14 cellular contexts compared by ENCODE assay signal in the genomic region with DNA sequence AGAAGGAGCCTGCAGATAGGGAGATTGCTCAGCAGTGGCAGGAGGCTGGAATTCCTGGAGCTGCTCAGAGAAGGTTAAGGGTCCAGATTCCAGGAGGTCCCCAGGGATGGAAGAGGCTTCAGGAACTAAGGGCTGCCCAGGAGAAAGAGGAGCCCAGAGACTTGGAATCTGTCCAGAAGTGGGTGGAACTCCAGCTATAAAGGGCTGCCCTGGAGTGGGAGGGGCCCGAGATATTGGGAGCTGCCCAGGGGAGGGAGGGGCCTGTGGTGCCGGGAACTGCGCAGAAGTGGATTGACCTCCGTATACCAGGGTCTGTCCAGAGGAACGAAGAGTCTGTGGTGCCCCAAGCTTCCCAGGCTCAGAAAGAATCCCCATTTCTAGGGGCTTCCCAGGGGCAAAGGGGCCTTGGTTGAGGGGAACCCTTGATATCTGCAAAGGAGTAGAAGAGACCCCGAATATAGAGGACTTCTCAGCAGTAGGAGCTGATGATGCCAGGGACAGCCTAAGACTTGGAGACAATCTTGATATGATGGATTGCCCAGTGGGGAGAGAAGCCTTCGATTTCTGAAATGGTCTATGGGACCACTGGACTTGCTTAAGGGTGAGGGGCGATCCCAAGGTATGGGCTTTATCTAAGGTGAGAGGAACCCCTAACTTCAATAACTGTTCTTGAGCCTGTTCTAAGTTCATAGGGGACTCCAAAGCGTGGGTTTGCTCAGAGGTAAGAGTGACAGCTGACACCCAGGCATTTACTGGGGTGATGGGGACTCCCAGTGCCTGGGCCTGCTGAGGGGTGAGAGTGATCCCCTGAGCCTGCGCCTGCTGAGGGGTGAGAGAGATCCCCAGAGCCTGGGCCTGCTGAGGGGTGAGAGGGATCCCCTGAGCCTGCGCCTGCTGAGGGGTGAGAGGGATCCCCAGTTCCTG. TPM values are rescaled to one million over a fixed set of nuclear protein-coding genes. Genes with fewer than 3 reads are reported as not detected.
DNase-seq lines count a peak whose midpoint lies in the region; ATAC-seq and TF ChIP-seq lines count a peak whose summit lies in the region.
"Had no signal": no experiment of that assay in that cellular context is flagged by ENCODE, and none has a peak within 500 bp of the region (broad histone marks: within the 10 kb centered on the region; RNA-seq: fewer than 3 reads in every experiment).

No MANE protein-coding gene starts in this region.

- H3K4me3 ChIP-seq in HCT116 (replicated peaks in 1 of 2; ENCODE audit: low read depth in 1 of 2, low read length in 2 of 2) (no peak overlapping the region), fibroblast of pulmonary artery (replicated peaks; ENCODE audit: low read depth, low read length) (no peak overlapping the region), neural progenitor cell (no peak overlapping the region)
- H3K4me3 ChIP-seq: sigmoid colon had no signal

- no peak overlapping the region for H3K4me2 ChIP-seq in HCT116 (ENCODE audit: low read length)
- no peak overlapping the region for H3K4me2 ChIP-seq in neural progenitor cell

- H2AFZ ChIP-seq in HCT116 (ENCODE audit: low read depth, low read length, poor library complexity, severe bottlenecking) (no peak overlapping the region), neural progenitor cell (replicated peaks) (no peak overlapping the region)

- DNase-seq in HCT116 (ENCODE audit: low read depth, low spot score): no peak
- DNase-seq in NCI-H69 (lab: John Stamatoyannopoulos, UW): peak; percentile 80
- peak; percentile 15 for DNase-seq in fibroblast of pulmonary artery (ENCODE audit: low read depth)
- DNase-seq in neural progenitor cell (ENCODE audit: low spot score): no peak
- no peak for DNase-seq in stimulated activated naive CD8-positive, alpha-beta T cell treated with anti-CD3 and anti-CD28 coated beads, Interleukin-15, amount 100 ng/mL, for 72 hours
- DNase-seq: activated CD4-positive, alpha-beta memory T cell treated with anti-CD3 and anti-CD28 coated beads, Interleukin-2, amount 10 ng/mL, durations not matched to agents 7 days and 5 days; CD4-positive, CD25-positive, alpha-beta regulatory T cell; naive thymus-derived CD4-positive, alpha-beta T cell; sigmoid colon had no signal

- CTCF ChIA-PET in HCT116 (lab: Charles Lee): no interaction called here

- intact Hi-C loops in HCT116 (cut with micrococcal nuclease): no loop called here

- no peak overlapping the region for H3K9ac ChIP-seq in HCT116 (ENCODE audit: low read length)
- H3K9ac ChIP-seq in neural progenitor cell: no peak overlapping the region

- no peak for TF ChIP-seq RAD21 in HCT116 (IDR thresholded peaks at IDR 0.05; ENCODE audit: low read depth)

- H3K9me2 ChIP-seq in HCT116 (ENCODE audit: insufficient read depth): no peaks in the 10 kb centered on the region

- no peaks in the 10 kb centered on the region for H3K36me3 Mint-ChIP-seq in neural progenitor cell
- H3K36me3 Mint-ChIP-seq: CD4-positive, CD25-positive, alpha-beta regulatory T cell; naive thymus-derived CD4-positive, alpha-beta T cell had no signal

- H3K36me3 ChIP-seq in HCT116 (ENCODE audit: control insufficient read depth in 1 of 2, insufficient read depth in 2 of 2, low read length in 2 of 2): no peaks in the 10 kb centered on the region
- H3K36me3 ChIP-seq in neural progenitor cell: no peaks in the 10 kb centered on the region
- H3K36me3 ChIP-seq: sigmoid colon had no signal

- no peaks in the 10 kb centered on the region for H3K4me1 Mint-ChIP-seq in neural progenitor cell
- no peaks in the 10 kb centered on the region for H3K4me1 Mint-ChIP-seq in stimulated activated naive CD8-positive, alpha-beta T cell treated with anti-CD3 and anti-CD28 coated beads, Interleukin-15, amount 100 ng/mL, for 72 hours
- H3K4me1 Mint-ChIP-seq: activated CD4-positive, alpha-beta memory T cell treated with anti-CD3 and anti-CD28 coated beads, Interleukin-2, amount 10 ng/mL, durations not matched to agents 7 days and 5 days; naive thymus-derived CD4-positive, alpha-beta T cell had no signal

- H3K4me3 Mint-ChIP-seq in neural progenitor cell: no peak overlapping the region
- H3K4me3 Mint-ChIP-seq in stimulated activated naive CD8-positive, alpha-beta T cell treated with anti-CD3 and anti-CD28 coated beads, Interleukin-15, amount 100 ng/mL, for 72 hours: no peak overlapping the region
- H3K4me3 Mint-ChIP-seq: activated CD4-positive, alpha-beta memory T cell treated with anti-CD3 and anti-CD28 coated beads, Interleukin-2, amount 10 ng/mL, durations not matched to agents 7 days and 5 days; CD4-positive, CD25-positive, alpha-beta regulatory T cell; naive thymus-derived CD4-positive, alpha-beta T cell had no signal

- H3K27ac Mint-ChIP-seq in neural progenitor cell: peak overlapping the region; percentile 61
- H3K27ac Mint-ChIP-seq in stimulated activated naive CD8-positive, alpha-beta T cell treated with anti-CD3 and anti-CD28 coated beads, Interleukin-15, amount 100 ng/mL, for 72 hours: peak overlapping the region in 1 of 2 donors; percentile 59
- H3K27ac Mint-ChIP-seq: activated CD4-positive, alpha-beta memory T cell treated with anti-CD3 and anti-CD28 coated beads, Interleukin-2, amount 10 ng/mL, durations not matched to agents 7 days and 5 days had no signal

- H3K27me3 Mint-ChIP-seq in neural progenitor cell (ENCODE audit: insufficient read depth, low read depth): no peaks in the 10 kb centered on the region
- H3K27me3 Mint-ChIP-seq in stimulated activated naive CD8-positive, alpha-beta T cell treated with anti-CD3 and anti-CD28 coated beads, Interleukin-15, amount 100 ng/mL, for 72 hours: no peaks in the 10 kb centered on the region
- H3K27me3 Mint-ChIP-seq: activated CD4-positive, alpha-beta memory T cell treated with anti-CD3 and anti-CD28 coated beads, Interleukin-2, amount 10 ng/mL, durations not matched to agents 7 days and 5 days had no signal

- no peaks in the 10 kb centered on the region for H3K9me3 Mint-ChIP-seq in neural progenitor cell
- H3K9me3 Mint-ChIP-seq in stimulated activated naive CD8-positive, alpha-beta T cell treated with anti-CD3 and anti-CD28 coated beads, Interleukin-15, amount 100 ng/mL, for 72 hours: no peaks in the 10 kb centered on the region
- H3K9me3 Mint-ChIP-seq: activated CD4-positive, alpha-beta memory T cell treated with anti-CD3 and anti-CD28 coated beads, Interleukin-2, amount 10 ng/mL, durations not matched to agents 7 days and 5 days; CD4-positive, CD25-positive, alpha-beta regulatory T cell; naive thymus-derived CD4-positive, alpha-beta T cell had no signal

- no peak for TF ChIP-seq POLR2A in HCT116 (IDR thresholded peaks at IDR 0.05; ENCODE audit: borderline replicate concordance, extremely low read depth, insufficient read depth, insufficient read length)

- no peak for TF ChIP-seq CTCF in HCT116 (IDR thresholded peaks at IDR 0.05 in 2 of 3, conservative IDR thresholded peaks at IDR 0.05 in 1 of 3; ENCODE audit: borderline replicate concordance in 1 of 3, insufficient read depth in 1 of 3, low read depth in 2 of 3, low read length in 2 of 3)
- no peak for TF ChIP-seq CTCF in fibroblast of pulmonary artery (IDR thresholded peaks at IDR 0.05; ENCODE audit: low read length, missing control alignments)
- no peak for TF ChIP-seq CTCF in neural progenitor cell (IDR thresholded peaks at IDR 0.05)

- no TSS peak for BruUV-seq in HCT116 (replicated peaks; lab: Mats Ljungman, UMichigan)

- no peaks in the 10 kb centered on the region for H3K79me2 ChIP-seq in HCT116 (ENCODE audit: insufficient read depth, low read length)
- no peaks in the 10 kb centered on the region for H3K79me2 ChIP-seq in neural progenitor cell (ENCODE audit: low read depth)

- H3K27ac ChIP-seq in HCT116 (ENCODE audit: low read depth, low read length) (no peak overlapping the region), neural progenitor cell (no peak overlapping the region)
- H3K27ac ChIP-seq: sigmoid colon had no signal

- H3K9me3 ChIP-seq in HCT116 (ENCODE audit: control insufficient read depth in 1 of 2, insufficient read depth in 1 of 2, low read depth in 1 of 2, low read length in 2 of 2): no peaks in the 10 kb centered on the region
- no peaks in the 10 kb centered on the region for H3K9me3 ChIP-seq in neural progenitor cell (ENCODE audit: low read depth)
- H3K9me3 ChIP-seq: sigmoid colon had no signal

- POLR2A ChIA-PET in HCT116 (lab: Charles Lee): no interaction called here

- ATAC-seq in HCT116: peak; percentile 74
- ATAC-seq in GM18520 (IDR thresholded peaks at IDR 0.05; ENCODE audit: unreplicated experiment): no peak
- ATAC-seq in stimulated activated naive CD8-positive, alpha-beta T cell treated with anti-CD3 and anti-CD28 coated beads, Interleukin-15, amount 100 ng/mL, for 72 hours: no peak
- ATAC-seq in GM18861 (IDR thresholded peaks at IDR 0.05; ENCODE audit: unreplicated experiment): no peak
- ATAC-seq: naive thymus-derived CD4-positive, alpha-beta T cell had no signal

- H3F3A ChIP-seq in neural progenitor cell (ENCODE audit: low read depth): no peaks in the 10 kb centered on the region

- RAD21 ChIA-PET in HCT116 (lab: Charles Lee; ENCODE audit: low non-redundant PET in 1 of 2, low total read pairs in 2 of 2, uncharacterized antibody in 2 of 2, unreplicated experiment in 2 of 2): no interaction called here

- no peaks in the 10 kb centered on the region for H4K20me1 ChIP-seq in HCT116 (ENCODE audit: insufficient read depth)
- H4K20me1 ChIP-seq in neural progenitor cell (ENCODE audit: low read depth): no peaks in the 10 kb centered on the region

- H3K27me3 ChIP-seq in HCT116 (ENCODE audit: insufficient read depth, low read length) (no peaks in the 10 kb centered on the region), neural progenitor cell (no peaks in the 10 kb centered on the region)
- H3K27me3 ChIP-seq: sigmoid colon had no signal

- peaks cover 5 to 13% of the 10 kb centered on the region in 2 experiments for H3K4me1 ChIP-seq in HCT116 (ENCODE audit: control insufficient read depth in 1 of 2, insufficient read depth in 2 of 2, low read length in 2 of 2)
- H3K4me1 ChIP-seq in neural progenitor cell: no peaks in the 10 kb centered on the region

TF ChIP-seq in HCT116, 20 proteins besides CTCF, POLR2A, EP300 and RAD21:
- TF ChIP-seq, protein P1, sequence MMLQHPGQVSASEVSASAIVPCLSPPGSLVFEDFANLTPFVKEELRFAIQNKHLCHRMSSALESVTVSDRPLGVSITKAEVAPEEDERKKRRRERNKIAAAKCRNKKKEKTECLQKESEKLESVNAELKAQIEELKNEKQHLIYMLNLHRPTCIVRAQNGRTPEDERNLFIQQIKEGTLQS (IDR thresholded peaks at IDR 0.05): no peak
- TF ChIP-seq ELF1 (IDR thresholded peaks at IDR 0.05; ENCODE audit: borderline replicate concordance, low read depth): no peak
- no peak for TF ChIP-seq TCF7L2 (IDR thresholded peaks at IDR 0.05; ENCODE audit: borderline replicate concordance, extremely low read depth, insufficient read depth, insufficient read length)
- no peak for TF ChIP-seq FOSL1 (IDR thresholded peaks at IDR 0.05; ENCODE audit: low read depth)
- no peak for TF ChIP-seq CEBPB (IDR thresholded peaks at IDR 0.05; ENCODE audit: low read depth)
- no peak for TF ChIP-seq SRF (IDR thresholded peaks at IDR 0.05; ENCODE audit: low read depth)

RNA-seq across cellular contexts. Expression of a gene that starts 45.0 kb away (rescaled TPM):
- total RNA-seq in HCT116 (2021; ENCODE audit: unreplicated experiment) (not detected), neural progenitor cell (ENCODE audit: low replicate concordance) (not detected in 2 replicates)
- 0.01 and 0.05 TPM in 2 replicates for polyA plus RNA-seq in HCT116 (2012)
- total RNA-seq: activated CD4-positive, alpha-beta memory T cell treated with anti-CD3 and anti-CD28 coated beads, Interleukin-2, amount 10 ng/mL, durations not matched to agents 7 days and 5 days; astrocyte; CD4-positive, CD25-positive, alpha-beta regulatory T cell; frontal cortex; naive thymus-derived CD4-positive, alpha-beta T cell; RPMI7951; sigmoid colon had no signal
- polyA plus RNA-seq: CD4-positive, CD25-positive, alpha-beta regulatory T cell; sigmoid colon had no signal

RNA-seq across cellular contexts. Expression of a gene that starts 49.3 kb away (rescaled TPM):
- total RNA-seq in HCT116 (2021; ENCODE audit: unreplicated experiment) (76.3 TPM), neural progenitor cell (ENCODE audit: low replicate concordance) (36.4 and 88.4 TPM in 2 replicates)
- polyA plus RNA-seq in HCT116 (2012): 9.7 and 15.2 TPM in 2 replicates

Comparison
In these comparisons a context has a peak if more than half of its experiments do, and no peak if none do; other contexts are left out.
1. DNase-seq: peak in NCI-H69 (single experiment) and fibroblast of pulmonary artery (single experiment); none in HCT116 (single experiment), neural progenitor cell (single experiment) and stimulated activated naive CD8-positive, alpha-beta T cell treated with anti-CD3 and anti-CD28 coated beads, Interleukin-15, amount 100 ng/mL, for 72 hours (0 of 2).